9 cellular contexts compared by ENCODE assay signal in genomic region chr18:63292844-63293683, GRCh38. TPM values are rescaled to one million over a fixed set of nuclear protein-coding genes. Genes with fewer than 3 reads are reported as not detected.
DNase-seq lines count a peak whose midpoint lies in the region; ATAC-seq and TF ChIP-seq lines count a peak whose summit lies in the region.
"Had no signal": no experiment of that assay in that cellular context is flagged by ENCODE, and none has a peak within 500 bp of the region (broad histone marks: within the 10 kb centered on the region; RNA-seq: fewer than 3 reads in every experiment).

No MANE protein-coding gene starts in this region.

- intact Hi-C loops in esophagus muscularis mucosa (cut with DNase I), result no loop called here

- no peak for TF ChIP-seq CTCF in GM13977 (IDR thresholded peaks at IDR 0.05; ENCODE audit: extremely low read depth, insufficient read depth, missing control alignments)
- no peak for TF ChIP-seq CTCF in esophagus muscularis mucosa (IDR thresholded peaks at IDR 0.05)

- no peaks in the 10 kb centered on the region for H3K36me3 ChIP-seq in esophagus muscularis mucosa

- TF ChIP-seq EP300 in esophagus muscularis mucosa (IDR thresholded peaks at IDR 0.05), result no peak

- no peaks in the 10 kb centered on the region for H3K27me3 ChIP-seq in esophagus muscularis mucosa

- no peaks in the 10 kb centered on the region for H3K9me3 ChIP-seq in esophagus muscularis mucosa

- TF ChIP-seq POLR2A in esophagus muscularis mucosa (IDR thresholded peaks at IDR 0.05; ENCODE audit: low read depth), result no peak

- ATAC-seq in GM21515 (IDR thresholded peaks at IDR 0.05; ENCODE audit: unreplicated experiment), result peak; percentile 49

- peaks cover 36 to 82% (median 71%) of the 10 kb centered on the region in 4 donors for H3K4me1 ChIP-seq in esophagus muscularis mucosa

- peak; percentile 42 for DNase-seq in GM13977 (ENCODE audit: low spot score)
- DNase-seq in Kasumi-1 (lab: John Stamatoyannopoulos, UW), result peak; percentile 29 to 51
- DNase-seq in esophagus muscularis mucosa (ENCODE audit: extremely low spot score), result no peak
- DNase-seq in NCI-H128 (lab: John Stamatoyannopoulos, UW; ENCODE audit: unreplicated experiment), result no peak
- no peak for DNase-seq in NCI-H748 (lab: John Stamatoyannopoulos, UW; ENCODE audit: unreplicated experiment)
- no peak for DNase-seq in NCI-H1694 treated with DMSO at 0.1 percent for 48 hours (lab: John Stamatoyannopoulos, UW)
- no peak for DNase-seq in NCI-H2196 (lab: John Stamatoyannopoulos, UW; ENCODE audit: unreplicated experiment)

- no peak overlapping the region for H3K4me3 ChIP-seq in esophagus muscularis mucosa

- H3K27ac ChIP-seq in esophagus muscularis mucosa (replicated peaks in 1 of 4), result peak overlapping the region; percentile 9 to 73 (median 40)
- H3K27ac ChIP-seq: VCaP had no signal

- 75% methylated on average over 6 of the region's 11 CpGs for WGBS in esophagus muscularis mucosa

- in situ Hi-C loops in GM13977 (cut with MboI; ENCODE audit: low pct_unique_long_range_greater_than_20kb, low sequenced_read_pairs, unreplicated experiment), result no loop called here

RNA-seq across cellular contexts. Expression of gene BCL2, which starts 26.5 kb away (rescaled TPM):
- total RNA-seq in esophagus muscularis mucosa, result 10 to 100 TPM; 25.2 to 39.0 (median 36.1) TPM

Comparison
In these comparisons a context has a peak if more than half of its experiments do, and no peak if none do; other contexts are left out.
1. DNase-seq: peak in GM13977 (single experiment) and Kasumi-1 (2 of 2); none in esophagus muscularis mucosa (single experiment), NCI-H128 (single experiment), NCI-H748 (single experiment), NCI-H1694 treated with DMSO at 0.1 percent for 48 hours (single experiment) and NCI-H2196 (single experiment).